Comparison of ENCODE assay signal across 1 cellular context in genomic region chr1:119358661-119359060, GRCh38.
TF ChIP-seq lines count a peak whose summit lies in the region.

No MANE protein-coding gene starts in this region.

TF ChIP-seq in H1, 55 proteins besides CTCF, POLR2A, EP300 and RAD21:
- TF ChIP-seq TCF12 (IDR thresholded peaks at IDR 0.05; ENCODE audit: low read depth, low read length) = no peak
- TF ChIP-seq POLR2AphosphoS5 (IDR thresholded peaks at IDR 0.05; ENCODE audit: low read depth, low read length) = no peak
- TF ChIP-seq TEAD4 (IDR thresholded peaks at IDR 0.05; ENCODE audit: low read depth, low read length) = no peak
- TF ChIP-seq BRCA1 (IDR thresholded peaks at IDR 0.05; ENCODE audit: low read depth, low read length) = no peak
- TF ChIP-seq MAFK (IDR thresholded peaks at IDR 0.05; ENCODE audit: low read depth, low read length) = no peak
- TF ChIP-seq SAP30 (IDR thresholded peaks at IDR 0.05; ENCODE audit: insufficient read depth, insufficient replicate concordance, low read length) = no peak
- TF ChIP-seq TAF1 (IDR thresholded peaks at IDR 0.05; ENCODE audit: low read depth, low read length) = no peak
- TF ChIP-seq CREB1 (IDR thresholded peaks at IDR 0.05) = no peak
- no peak for TF ChIP-seq SIN3A (conservative IDR thresholded peaks at IDR 0.05 in 1 of 2, IDR thresholded peaks at IDR 0.05 in 1 of 2; ENCODE audit: low read depth in 1 of 2, low read length in 2 of 2)
- no peak for TF ChIP-seq CHD2 (IDR thresholded peaks at IDR 0.05; ENCODE audit: low read length)
- no peak for TF ChIP-seq SRF (IDR thresholded peaks at IDR 0.05; ENCODE audit: low read depth, low read length)
TF ChIP-seq in H1: peak in this region for 0.
